ENCODE assay signal across 31 cellular contexts in genomic region chr3:10378742-10379141, GRCh38.
"Had no signal": no experiment of that assay in that cellular context is flagged by ENCODE, and none has a peak within 500 bp of the region (broad histone marks: within the 10 kb centered on the region; RNA-seq: fewer than 3 reads in every experiment).

No MANE protein-coding gene starts in this region.

- H3K27ac ChIP-seq: adrenal gland, body of pancreas, colonic mucosa, WERI-Rb-1 had no signal

- H3K27ac Mint-ChIP-seq: activated B cell treated with CpG ODN at 0.5 μM for 24 hours; activated CD8-positive, alpha-beta T cell treated with anti-CD3 and anti-CD28 coated beads for 36 hours; activated naive CD4-positive, alpha-beta T cell treated with anti-CD3 and anti-CD28 coated beads for 36 hours; activated naive CD4-positive, alpha-beta T cell treated with anti-CD3 and anti-CD28 coated beads, Interleukin-2, amount 50 U/mL, for 24 hours; activated naive CD8-positive, alpha-beta T cell treated with anti-CD3 and anti-CD28 coated beads for 36 hours; activated naive CD8-positive, alpha-beta T cell treated with anti-CD3 and anti-CD28 coated beads, Interleukin-2, amount 50 U/mL, for 24 hours; activated T-helper 2 cell treated with anti-CD3 and anti-CD28 coated beads, Interferon-gamma antibody, Interleukin-2, Interleukin-4, amounts not matched to agents 10 μg/mL and 5 μg/mL and 100 μg/mL, durations not matched to agents 14 hours and 24 hours and 36 hours; endodermal cell; T-helper 1 cell treated with Interleukin-12 subunit alpha and Interleukin-12 subunit beta and Interleukin-4 antibody, amounts not matched to agents 30 μg/mL and 1 μg/mL, for 36 hours; T-helper 2 cell treated with Interferon-gamma antibody and Interleukin-4, amounts not matched to agents 5 μg/mL and 100 μg/mL, for 36 hours had no signal

- H3K4me1 Mint-ChIP-seq: activated naive CD4-positive, alpha-beta T cell treated with anti-CD3 and anti-CD28 coated beads, Interleukin-2, amount 50 U/mL, for 24 hours; activated naive CD8-positive, alpha-beta T cell treated with anti-CD3 and anti-CD28 coated beads for 36 hours; activated naive CD8-positive, alpha-beta T cell treated with anti-CD3 and anti-CD28 coated beads, Interleukin-2, amount 50 U/mL, for 24 hours; endodermal cell; T-cell had no signal

- DNase-seq: activated B cell treated with CpG ODN at 0.5 μM for 24 hours; activated CD4-positive, alpha-beta T cell treated with anti-CD3 and anti-CD28 coated beads for 48 hours; activated CD4-positive, alpha-beta T cell treated with anti-CD3 and anti-CD28 coated beads, Interleukin-2, amount 50 U/mL, for 1 hour; activated CD4-positive, alpha-beta T cell treated with anti-CD3 and anti-CD28 coated beads, Interleukin-2, amount 50 U/mL, for 48 hours; activated CD8-positive, alpha-beta memory T cell treated with anti-CD3 and anti-CD28 coated beads for 24 hours; activated CD8-positive, alpha-beta T cell treated with anti-CD3 and anti-CD28 coated beads for 36 hours; activated effector memory CD4-positive, alpha-beta T cell treated with anti-CD3 and anti-CD28 coated beads, Interleukin-2, amount 50 U/mL, for 16 hours; activated naive CD4-positive, alpha-beta T cell treated with anti-CD3 and anti-CD28 coated beads for 36 hours; activated naive CD8-positive, alpha-beta T cell treated with anti-CD3 and anti-CD28 coated beads for 36 hours; activated naive CD8-positive, alpha-beta T cell treated with anti-CD3 and anti-CD28 coated beads, Interleukin-2, amount 50 U/mL, for 24 hours; activated T-cell treated with anti-CD3 and anti-CD28 coated beads, Interleukin-2, amount 50 U/mL, for 1 hour; activated T-cell treated with anti-CD3 and anti-CD28 coated beads, Interleukin-2, amount 50 U/mL, for 48 hours; adrenal gland; amygdala; body of pancreas; caudate nucleus; colonic mucosa; effector memory CD4-positive, alpha-beta T cell; endodermal cell; foreskin fibroblast; SW 1271; T-cell; T1000; WERI-Rb-1 had no signal

- H3K27me3 ChIP-seq: adrenal gland, body of pancreas, colonic mucosa had no signal

- H3K9me3 Mint-ChIP-seq: activated B cell treated with CpG ODN at 0.5 μM for 24 hours; activated CD8-positive, alpha-beta T cell treated with anti-CD3 and anti-CD28 coated beads for 36 hours; activated naive CD4-positive, alpha-beta T cell treated with anti-CD3 and anti-CD28 coated beads for 36 hours; activated naive CD4-positive, alpha-beta T cell treated with anti-CD3 and anti-CD28 coated beads, Interleukin-2, amount 50 U/mL, for 24 hours; activated naive CD8-positive, alpha-beta T cell treated with anti-CD3 and anti-CD28 coated beads for 36 hours; activated naive CD8-positive, alpha-beta T cell treated with anti-CD3 and anti-CD28 coated beads, Interleukin-2, amount 50 U/mL, for 24 hours; activated T-helper 1 cell treated with anti-CD3 and anti-CD28 coated beads, Interleukin-12 subunit alpha, Interleukin-12 subunit beta, Interleukin-2, Interleukin-4 antibody, amounts not matched to agents 30 ng/mL and 10 ng/mL and 1 ng/mL, durations not matched to agents 14 hours and 24 hours and 36 hours; activated T-helper 2 cell treated with anti-CD3 and anti-CD28 coated beads, Interferon-gamma antibody, Interleukin-2, Interleukin-4, amounts not matched to agents 10 μg/mL and 5 μg/mL and 100 μg/mL, durations not matched to agents 14 hours and 24 hours and 36 hours; endodermal cell; T-cell; T-helper 1 cell treated with Interleukin-12 subunit alpha and Interleukin-12 subunit beta and Interleukin-4 antibody, amounts not matched to agents 30 μg/mL and 1 μg/mL, for 36 hours; T-helper 2 cell treated with Interferon-gamma antibody and Interleukin-4, amounts not matched to agents 5 μg/mL and 100 μg/mL, for 36 hours had no signal

- H3K4me1 ChIP-seq: adrenal gland, body of pancreas, colonic mucosa had no signal

- FAIRE-seq: frontal cortex had no signal

- H3K27me3 Mint-ChIP-seq: activated naive CD4-positive, alpha-beta T cell treated with anti-CD3 and anti-CD28 coated beads, Interleukin-2, amount 50 U/mL, for 24 hours; activated naive CD8-positive, alpha-beta T cell treated with anti-CD3 and anti-CD28 coated beads, Interleukin-2, amount 50 U/mL, for 24 hours had no signal

- H3K4me3 Mint-ChIP-seq: activated B cell treated with CpG ODN at 0.5 μM for 24 hours; activated CD8-positive, alpha-beta T cell treated with anti-CD3 and anti-CD28 coated beads for 36 hours; activated naive CD4-positive, alpha-beta T cell treated with anti-CD3 and anti-CD28 coated beads for 36 hours; activated naive CD4-positive, alpha-beta T cell treated with anti-CD3 and anti-CD28 coated beads, Interleukin-2, amount 50 U/mL, for 24 hours; activated naive CD8-positive, alpha-beta T cell treated with anti-CD3 and anti-CD28 coated beads for 36 hours; activated naive CD8-positive, alpha-beta T cell treated with anti-CD3 and anti-CD28 coated beads, Interleukin-2, amount 50 U/mL, for 24 hours; activated T-helper 1 cell treated with anti-CD3 and anti-CD28 coated beads, Interleukin-12 subunit alpha, Interleukin-12 subunit beta, Interleukin-2, Interleukin-4 antibody, amounts not matched to agents 30 ng/mL and 10 ng/mL and 1 ng/mL, durations not matched to agents 14 hours and 24 hours and 36 hours; endodermal cell; T-cell; T-helper 1 cell treated with Interleukin-12 subunit alpha and Interleukin-12 subunit beta and Interleukin-4 antibody, amounts not matched to agents 30 μg/mL and 1 μg/mL, for 36 hours; T-helper 2 cell treated with Interferon-gamma antibody and Interleukin-4, amounts not matched to agents 5 μg/mL and 100 μg/mL, for 36 hours had no signal

- H3K36me3 Mint-ChIP-seq: activated naive CD4-positive, alpha-beta T cell treated with anti-CD3 and anti-CD28 coated beads, Interleukin-2, amount 50 U/mL, for 24 hours; activated naive CD8-positive, alpha-beta T cell treated with anti-CD3 and anti-CD28 coated beads for 36 hours; T-cell had no signal

- ATAC-seq: activated CD4-positive, CD25-positive, alpha-beta regulatory T cell treated with anti-CD3 and anti-CD28 coated beads, Interleukin-2, amount 50 U/mL, for 24 hours; activated CD8-positive, alpha-beta T cell treated with anti-CD3 and anti-CD28 coated beads for 36 hours; activated naive CD8-positive, alpha-beta T cell treated with anti-CD3 and anti-CD28 coated beads, Interleukin-2, amount 50 U/mL, for 24 hours; body of pancreas; T-cell had no signal

- H3K9me3 ChIP-seq: adrenal gland, body of pancreas, colonic mucosa had no signal

- H3K36me3 ChIP-seq: adrenal gland, colonic mucosa, WERI-Rb-1 had no signal

- H3K4me3 ChIP-seq: adrenal gland, body of pancreas, colonic mucosa had no signal
